In the genomic region with DNA sequence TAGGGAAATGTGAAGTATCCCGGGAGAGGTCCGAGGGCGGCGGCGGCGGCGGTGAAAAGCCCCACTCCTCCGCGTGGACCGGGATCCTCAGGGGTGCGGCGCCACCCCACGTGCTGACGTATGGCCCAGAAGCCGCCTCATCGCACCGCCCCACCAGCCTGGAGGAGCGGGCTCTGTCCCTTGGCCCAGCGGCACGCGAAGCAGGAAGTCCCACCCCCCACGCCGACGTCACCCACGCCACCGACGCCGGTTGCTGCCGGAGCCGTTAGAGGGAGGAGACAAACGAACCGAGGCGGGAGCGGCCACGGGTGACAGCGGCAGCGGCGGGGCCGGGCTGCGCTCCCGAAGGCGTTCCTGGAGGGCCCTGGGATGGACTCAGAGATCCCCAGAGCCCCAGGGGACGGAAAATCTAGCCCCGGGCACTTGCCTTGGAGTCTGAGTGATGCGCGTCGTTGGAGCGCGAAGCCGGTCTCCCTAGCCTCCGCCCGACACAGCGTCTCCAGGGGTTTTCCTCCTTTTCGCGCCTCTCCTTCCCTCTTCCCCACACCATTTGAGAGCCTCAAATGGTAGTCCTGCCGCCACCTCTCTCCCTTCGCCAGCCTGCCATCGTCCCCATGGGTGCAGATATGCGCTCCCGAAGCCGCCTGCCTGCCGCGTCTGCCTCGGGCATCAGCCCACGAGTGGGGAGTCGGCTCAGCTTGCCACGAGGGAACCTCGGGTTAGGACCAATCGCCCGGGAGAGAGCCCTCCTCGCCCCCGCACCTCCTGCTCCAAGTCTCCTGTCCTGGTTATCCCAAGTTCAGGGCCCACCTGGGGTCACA, we compare ENCODE assay signal across 1 cellular context.
TF ChIP-seq lines count a peak whose summit lies in the region.

A gene with protein sequence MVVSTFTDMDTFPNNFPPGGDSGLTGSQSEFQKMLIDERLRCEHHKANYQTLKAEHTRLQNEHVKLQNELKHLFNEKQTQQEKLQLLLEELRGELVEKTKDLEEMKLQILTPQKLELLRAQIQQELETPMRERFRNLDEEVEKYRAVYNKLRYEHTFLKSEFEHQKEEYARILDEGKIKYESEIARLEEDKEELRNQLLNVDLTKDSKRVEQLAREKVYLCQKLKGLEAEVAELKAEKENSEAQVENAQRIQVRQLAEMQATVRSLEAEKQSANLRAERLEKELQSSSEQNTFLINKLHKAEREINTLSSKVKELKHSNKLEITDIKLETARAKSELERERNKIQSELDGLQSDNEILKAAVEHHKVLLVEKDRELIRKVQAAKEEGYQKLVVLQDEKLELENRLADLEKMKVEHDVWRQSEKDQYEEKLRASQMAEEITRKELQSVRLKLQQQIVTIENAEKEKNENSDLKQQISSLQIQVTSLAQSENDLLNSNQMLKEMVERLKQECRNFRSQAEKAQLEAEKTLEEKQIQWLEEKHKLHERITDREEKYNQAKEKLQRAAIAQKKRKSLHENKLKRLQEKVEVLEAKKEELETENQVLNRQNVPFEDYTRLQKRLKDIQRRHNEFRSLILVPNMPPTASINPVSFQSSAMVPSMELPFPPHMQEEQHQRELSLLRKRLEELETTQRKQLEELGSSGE (minus strand): TSS at position 95 of the 821 bp plus-strand sequence. CDS start 47,377 bp downstream, outside the sequence.

TF ChIP-seq in WTC11, 78 proteins besides CTCF, POLR2A, EP300 and RAD21 (continued from another document and continues in another):
- TF ChIP-seq, protein P1, sequence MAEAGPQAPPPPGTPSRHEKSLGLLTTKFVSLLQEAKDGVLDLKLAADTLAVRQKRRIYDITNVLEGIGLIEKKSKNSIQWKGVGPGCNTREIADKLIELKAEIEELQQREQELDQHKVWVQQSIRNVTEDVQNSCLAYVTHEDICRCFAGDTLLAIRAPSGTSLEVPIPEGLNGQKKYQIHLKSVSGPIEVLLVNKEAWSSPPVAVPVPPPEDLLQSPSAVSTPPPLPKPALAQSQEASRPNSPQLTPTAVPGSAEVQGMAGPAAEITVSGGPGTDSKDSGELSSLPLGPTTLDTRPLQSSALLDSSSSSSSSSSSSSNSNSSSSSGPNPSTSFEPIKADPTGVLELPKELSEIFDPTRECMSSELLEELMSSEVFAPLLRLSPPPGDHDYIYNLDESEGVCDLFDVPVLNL (CRISPR knock-in tag; IDR thresholded peaks at IDR 0.05; ENCODE audit: borderline replicate concordance, low read depth), result no peak; the same call in 1 of the 2 replicates
- TF ChIP-seq, protein P2, sequence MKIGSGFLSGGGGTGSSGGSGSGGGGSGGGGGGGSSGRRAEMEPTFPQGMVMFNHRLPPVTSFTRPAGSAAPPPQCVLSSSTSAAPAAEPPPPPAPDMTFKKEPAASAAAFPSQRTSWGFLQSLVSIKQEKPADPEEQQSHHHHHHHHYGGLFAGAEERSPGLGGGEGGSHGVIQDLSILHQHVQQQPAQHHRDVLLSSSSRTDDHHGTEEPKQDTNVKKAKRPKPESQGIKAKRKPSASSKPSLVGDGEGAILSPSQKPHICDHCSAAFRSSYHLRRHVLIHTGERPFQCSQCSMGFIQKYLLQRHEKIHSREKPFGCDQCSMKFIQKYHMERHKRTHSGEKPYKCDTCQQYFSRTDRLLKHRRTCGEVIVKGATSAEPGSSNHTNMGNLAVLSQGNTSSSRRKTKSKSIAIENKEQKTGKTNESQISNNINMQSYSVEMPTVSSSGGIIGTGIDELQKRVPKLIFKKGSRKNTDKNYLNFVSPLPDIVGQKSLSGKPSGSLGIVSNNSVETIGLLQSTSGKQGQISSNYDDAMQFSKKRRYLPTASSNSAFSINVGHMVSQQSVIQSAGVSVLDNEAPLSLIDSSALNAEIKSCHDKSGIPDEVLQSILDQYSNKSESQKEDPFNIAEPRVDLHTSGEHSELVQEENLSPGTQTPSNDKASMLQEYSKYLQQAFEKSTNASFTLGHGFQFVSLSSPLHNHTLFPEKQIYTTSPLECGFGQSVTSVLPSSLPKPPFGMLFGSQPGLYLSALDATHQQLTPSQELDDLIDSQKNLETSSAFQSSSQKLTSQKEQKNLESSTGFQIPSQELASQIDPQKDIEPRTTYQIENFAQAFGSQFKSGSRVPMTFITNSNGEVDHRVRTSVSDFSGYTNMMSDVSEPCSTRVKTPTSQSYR (CRISPR knock-in tag; IDR thresholded peaks at IDR 0.05), result peak; percentile 81
- TF ChIP-seq FOXK1 (CRISPR knock-in tag; IDR thresholded peaks at IDR 0.05) (peak; percentile 88; the same call in 1 of the 2 replicates), ZNF396 (CRISPR knock-in tag; IDR thresholded peaks at IDR 0.05; ENCODE audit: borderline replicate concordance) (no peak), CREM (CRISPR knock-in tag; IDR thresholded peaks at IDR 0.05) (peak; percentile 89), IRF2 (CRISPR knock-in tag; IDR thresholded peaks at IDR 0.05; ENCODE audit: borderline replicate concordance, low read depth) (0 out of 2 replicates have a peak, but pooled peaks have one; percentile 44), CBFB (CRISPR knock-in tag; IDR thresholded peaks at IDR 0.05; ENCODE audit: low read depth) (no peak), CREB1 (CRISPR knock-in tag; IDR thresholded peaks at IDR 0.05) (peak; percentile 85; the same call in 1 of the 2 replicates), GABPB1 (CRISPR knock-in tag; IDR thresholded peaks at IDR 0.05) (peak; percentile 69; the same call in 1 of the 2 replicates), NFE2L1 (CRISPR knock-in tag; IDR thresholded peaks at IDR 0.05) (peak; percentile 70; the same call in 1 of the 2 replicates), MYBL2 (CRISPR knock-in tag; IDR thresholded peaks at IDR 0.05) (peak; percentile 98), FOXJ3 (CRISPR knock-in tag; IDR thresholded peaks at IDR 0.05; ENCODE audit: borderline replicate concordance) (no peak), RELA (CRISPR knock-in tag; IDR thresholded peaks at IDR 0.05; ENCODE audit: borderline replicate concordance) (no peak; the same call in 1 of the 2 replicates), EMX1 (CRISPR knock-in tag; IDR thresholded peaks at IDR 0.05) (no peak), ZBTB21 (CRISPR knock-in tag; IDR thresholded peaks at IDR 0.05; ENCODE audit: borderline replicate concordance) (peak; percentile 92; the same call in 1 of the 2 replicates), NR3C1 (CRISPR knock-in tag; conservative IDR thresholded peaks at IDR 0.05; ENCODE audit: low read depth) (no peak), NFYB (CRISPR knock-in tag; conservative IDR thresholded peaks at IDR 0.05; ENCODE audit: low read depth) (peak; percentile 46), TP53 (CRISPR knock-in tag; IDR thresholded peaks at IDR 0.05) (peak; percentile 55; the same call in 1 of the 2 replicates), ZNF121 (CRISPR knock-in tag; IDR thresholded peaks at IDR 0.05) (no peak), GTF2I (CRISPR knock-in tag; conservative IDR thresholded peaks at IDR 0.05) (no peak)
- TF ChIP-seq, protein P3, sequence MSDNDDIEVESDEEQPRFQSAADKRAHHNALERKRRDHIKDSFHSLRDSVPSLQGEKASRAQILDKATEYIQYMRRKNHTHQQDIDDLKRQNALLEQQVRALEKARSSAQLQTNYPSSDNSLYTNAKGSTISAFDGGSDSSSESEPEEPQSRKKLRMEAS (CRISPR knock-in tag; IDR thresholded peaks at IDR 0.05), result peak; percentile 96
- TF ChIP-seq, protein P4, sequence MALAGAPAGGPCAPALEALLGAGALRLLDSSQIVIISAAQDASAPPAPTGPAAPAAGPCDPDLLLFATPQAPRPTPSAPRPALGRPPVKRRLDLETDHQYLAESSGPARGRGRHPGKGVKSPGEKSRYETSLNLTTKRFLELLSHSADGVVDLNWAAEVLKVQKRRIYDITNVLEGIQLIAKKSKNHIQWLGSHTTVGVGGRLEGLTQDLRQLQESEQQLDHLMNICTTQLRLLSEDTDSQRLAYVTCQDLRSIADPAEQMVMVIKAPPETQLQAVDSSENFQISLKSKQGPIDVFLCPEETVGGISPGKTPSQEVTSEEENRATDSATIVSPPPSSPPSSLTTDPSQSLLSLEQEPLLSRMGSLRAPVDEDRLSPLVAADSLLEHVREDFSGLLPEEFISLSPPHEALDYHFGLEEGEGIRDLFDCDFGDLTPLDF (CRISPR knock-in tag; IDR thresholded peaks at IDR 0.05), result peak; percentile 91
- TF ChIP-seq, protein P5, sequence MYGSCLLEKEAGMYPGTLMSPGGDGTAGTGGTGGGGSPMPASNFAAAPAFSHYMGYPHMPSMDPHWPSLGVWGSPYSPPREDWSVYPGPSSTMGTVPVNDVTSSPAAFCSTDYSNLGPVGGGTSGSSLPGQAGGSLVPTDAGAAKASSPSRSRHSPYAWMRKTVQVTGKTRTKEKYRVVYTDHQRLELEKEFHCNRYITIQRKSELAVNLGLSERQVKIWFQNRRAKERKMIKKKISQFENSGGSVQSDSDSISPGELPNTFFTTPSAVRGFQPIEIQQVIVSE (CRISPR knock-in tag; IDR thresholded peaks at IDR 0.05; ENCODE audit: borderline replicate concordance), result no peak
- TF ChIP-seq, protein P6, sequence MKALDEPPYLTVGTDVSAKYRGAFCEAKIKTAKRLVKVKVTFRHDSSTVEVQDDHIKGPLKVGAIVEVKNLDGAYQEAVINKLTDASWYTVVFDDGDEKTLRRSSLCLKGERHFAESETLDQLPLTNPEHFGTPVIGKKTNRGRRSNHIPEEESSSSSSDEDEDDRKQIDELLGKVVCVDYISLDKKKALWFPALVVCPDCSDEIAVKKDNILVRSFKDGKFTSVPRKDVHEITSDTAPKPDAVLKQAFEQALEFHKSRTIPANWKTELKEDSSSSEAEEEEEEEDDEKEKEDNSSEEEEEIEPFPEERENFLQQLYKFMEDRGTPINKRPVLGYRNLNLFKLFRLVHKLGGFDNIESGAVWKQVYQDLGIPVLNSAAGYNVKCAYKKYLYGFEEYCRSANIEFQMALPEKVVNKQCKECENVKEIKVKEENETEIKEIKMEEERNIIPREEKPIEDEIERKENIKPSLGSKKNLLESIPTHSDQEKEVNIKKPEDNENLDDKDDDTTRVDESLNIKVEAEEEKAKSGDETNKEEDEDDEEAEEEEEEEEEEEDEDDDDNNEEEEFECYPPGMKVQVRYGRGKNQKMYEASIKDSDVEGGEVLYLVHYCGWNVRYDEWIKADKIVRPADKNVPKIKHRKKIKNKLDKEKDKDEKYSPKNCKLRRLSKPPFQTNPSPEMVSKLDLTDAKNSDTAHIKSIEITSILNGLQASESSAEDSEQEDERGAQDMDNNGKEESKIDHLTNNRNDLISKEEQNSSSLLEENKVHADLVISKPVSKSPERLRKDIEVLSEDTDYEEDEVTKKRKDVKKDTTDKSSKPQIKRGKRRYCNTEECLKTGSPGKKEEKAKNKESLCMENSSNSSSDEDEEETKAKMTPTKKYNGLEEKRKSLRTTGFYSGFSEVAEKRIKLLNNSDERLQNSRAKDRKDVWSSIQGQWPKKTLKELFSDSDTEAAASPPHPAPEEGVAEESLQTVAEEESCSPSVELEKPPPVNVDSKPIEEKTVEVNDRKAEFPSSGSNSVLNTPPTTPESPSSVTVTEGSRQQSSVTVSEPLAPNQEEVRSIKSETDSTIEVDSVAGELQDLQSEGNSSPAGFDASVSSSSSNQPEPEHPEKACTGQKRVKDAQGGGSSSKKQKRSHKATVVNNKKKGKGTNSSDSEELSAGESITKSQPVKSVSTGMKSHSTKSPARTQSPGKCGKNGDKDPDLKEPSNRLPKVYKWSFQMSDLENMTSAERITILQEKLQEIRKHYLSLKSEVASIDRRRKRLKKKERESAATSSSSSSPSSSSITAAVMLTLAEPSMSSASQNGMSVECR (CRISPR knock-in tag; IDR thresholded peaks at IDR 0.05; ENCODE audit: borderline replicate concordance), result peak; percentile 89
- TF ChIP-seq, protein P7, sequence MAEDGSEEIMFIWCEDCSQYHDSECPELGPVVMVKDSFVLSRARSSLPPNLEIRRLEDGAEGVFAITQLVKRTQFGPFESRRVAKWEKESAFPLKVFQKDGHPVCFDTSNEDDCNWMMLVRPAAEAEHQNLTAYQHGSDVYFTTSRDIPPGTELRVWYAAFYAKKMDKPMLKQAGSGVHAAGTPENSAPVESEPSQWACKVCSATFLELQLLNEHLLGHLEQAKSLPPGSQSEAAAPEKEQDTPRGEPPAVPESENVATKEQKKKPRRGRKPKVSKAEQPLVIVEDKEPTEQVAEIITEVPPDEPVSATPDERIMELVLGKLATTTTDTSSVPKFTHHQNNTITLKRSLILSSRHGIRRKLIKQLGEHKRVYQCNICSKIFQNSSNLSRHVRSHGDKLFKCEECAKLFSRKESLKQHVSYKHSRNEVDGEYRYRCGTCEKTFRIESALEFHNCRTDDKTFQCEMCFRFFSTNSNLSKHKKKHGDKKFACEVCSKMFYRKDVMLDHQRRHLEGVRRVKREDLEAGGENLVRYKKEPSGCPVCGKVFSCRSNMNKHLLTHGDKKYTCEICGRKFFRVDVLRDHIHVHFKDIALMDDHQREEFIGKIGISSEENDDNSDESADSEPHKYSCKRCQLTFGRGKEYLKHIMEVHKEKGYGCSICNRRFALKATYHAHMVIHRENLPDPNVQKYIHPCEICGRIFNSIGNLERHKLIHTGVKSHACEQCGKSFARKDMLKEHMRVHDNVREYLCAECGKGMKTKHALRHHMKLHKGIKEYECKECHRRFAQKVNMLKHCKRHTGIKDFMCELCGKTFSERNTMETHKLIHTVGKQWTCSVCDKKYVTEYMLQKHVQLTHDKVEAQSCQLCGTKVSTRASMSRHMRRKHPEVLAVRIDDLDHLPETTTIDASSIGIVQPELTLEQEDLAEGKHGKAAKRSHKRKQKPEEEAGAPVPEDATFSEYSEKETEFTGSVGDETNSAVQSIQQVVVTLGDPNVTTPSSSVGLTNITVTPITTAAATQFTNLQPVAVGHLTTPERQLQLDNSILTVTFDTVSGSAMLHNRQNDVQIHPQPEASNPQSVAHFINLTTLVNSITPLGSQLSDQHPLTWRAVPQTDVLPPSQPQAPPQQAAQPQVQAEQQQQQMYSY (CRISPR knock-in tag; IDR thresholded peaks at IDR 0.05), result no peak
- TF ChIP-seq, protein P8, sequence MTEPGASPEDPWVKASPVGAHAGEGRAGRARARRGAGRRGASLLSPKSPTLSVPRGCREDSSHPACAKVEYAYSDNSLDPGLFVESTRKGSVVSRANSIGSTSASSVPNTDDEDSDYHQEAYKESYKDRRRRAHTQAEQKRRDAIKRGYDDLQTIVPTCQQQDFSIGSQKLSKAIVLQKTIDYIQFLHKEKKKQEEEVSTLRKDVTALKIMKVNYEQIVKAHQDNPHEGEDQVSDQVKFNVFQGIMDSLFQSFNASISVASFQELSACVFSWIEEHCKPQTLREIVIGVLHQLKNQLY (CRISPR knock-in tag; IDR thresholded peaks at IDR 0.05), result no peak
- TF ChIP-seq, protein P9, sequence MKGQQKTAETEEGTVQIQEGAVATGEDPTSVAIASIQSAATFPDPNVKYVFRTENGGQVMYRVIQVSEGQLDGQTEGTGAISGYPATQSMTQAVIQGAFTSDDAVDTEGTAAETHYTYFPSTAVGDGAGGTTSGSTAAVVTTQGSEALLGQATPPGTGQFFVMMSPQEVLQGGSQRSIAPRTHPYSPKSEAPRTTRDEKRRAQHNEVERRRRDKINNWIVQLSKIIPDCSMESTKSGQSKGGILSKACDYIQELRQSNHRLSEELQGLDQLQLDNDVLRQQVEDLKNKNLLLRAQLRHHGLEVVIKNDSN (CRISPR knock-in tag; IDR thresholded peaks at IDR 0.05), result peak; percentile 60; the same call in 1 of the 2 replicates
- TF ChIP-seq, protein P10, sequence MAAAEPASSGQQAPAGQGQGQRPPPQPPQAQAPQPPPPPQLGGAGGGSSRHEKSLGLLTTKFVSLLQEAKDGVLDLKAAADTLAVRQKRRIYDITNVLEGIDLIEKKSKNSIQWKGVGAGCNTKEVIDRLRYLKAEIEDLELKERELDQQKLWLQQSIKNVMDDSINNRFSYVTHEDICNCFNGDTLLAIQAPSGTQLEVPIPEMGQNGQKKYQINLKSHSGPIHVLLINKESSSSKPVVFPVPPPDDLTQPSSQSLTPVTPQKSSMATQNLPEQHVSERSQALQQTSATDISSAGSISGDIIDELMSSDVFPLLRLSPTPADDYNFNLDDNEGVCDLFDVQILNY (CRISPR knock-in tag; IDR thresholded peaks at IDR 0.05), result peak; percentile 85; the same call in 1 of the 2 replicates
